8 cellular contexts compared by ENCODE assay signal in the genomic region with DNA sequence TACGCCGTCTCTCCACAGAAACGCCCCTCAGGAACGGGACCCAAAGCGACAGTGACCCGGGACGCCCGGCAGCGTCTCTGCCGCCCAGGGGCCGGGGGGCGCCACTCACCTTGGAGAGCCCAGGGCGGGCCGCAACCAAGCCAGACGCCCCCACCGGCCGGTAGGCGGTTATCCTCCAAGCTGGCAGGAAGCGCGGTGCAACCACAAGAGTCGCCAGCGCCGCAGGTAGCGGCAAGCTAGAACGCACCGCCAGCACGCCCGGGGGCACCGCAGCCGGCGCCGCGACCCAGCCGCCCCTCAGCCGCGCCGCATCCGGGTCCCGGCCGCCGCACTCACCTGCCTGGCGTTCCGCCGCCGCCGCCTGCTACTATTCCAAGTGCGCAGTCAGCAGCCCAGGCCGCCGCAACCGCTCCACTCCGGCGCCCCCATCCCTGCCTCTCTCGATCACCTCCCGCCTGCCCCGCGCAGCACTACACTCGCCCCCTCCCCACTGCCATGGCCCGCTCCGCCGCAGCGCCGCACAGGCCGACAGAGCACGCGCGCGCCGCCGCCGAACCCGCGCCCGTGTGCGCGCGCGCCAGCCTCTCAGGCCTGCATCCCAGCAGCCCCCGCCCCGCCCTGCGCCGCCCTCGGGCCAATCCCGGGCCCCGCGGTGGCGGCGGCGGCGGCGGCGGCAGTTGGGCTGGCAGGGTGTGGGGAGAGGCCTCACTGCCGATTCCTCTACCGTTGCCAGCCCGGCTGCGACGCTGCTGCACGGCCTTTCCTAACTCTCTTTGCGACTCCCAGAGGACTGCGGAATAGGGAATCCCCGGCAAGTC. TPM values are rescaled to one million over a fixed set of nuclear protein-coding genes. Genes with fewer than 3 reads are reported as not detected.
DNase-seq lines count a peak whose midpoint lies in the region; ATAC-seq and TF ChIP-seq lines count a peak whose summit lies in the region.

Gene PIK3CB (minus strand): TSS at position 570 of the 818 bp plus-strand sequence. CDS start 75,585 bp downstream, outside the sequence.

- peak; percentile 34 to 62 (median 60) for TF ChIP-seq POLR2A in spleen (IDR thresholded peaks at IDR 0.05)

- H3K9me3 ChIP-seq in spleen = no peaks in the 10 kb centered on the region

- H3K4me3 ChIP-seq in spleen = peak within 1 kb of the TSS; percentile 62 to 95 (median 92)

- 0% methylated on average over 46 to 100 of the region's 100 CpGs for WGBS in spleen, 5 donors

- ATAC-seq in GM18520 (IDR thresholded peaks at IDR 0.05; ENCODE audit: unreplicated experiment) = peak; percentile 90
- peak; percentile 91 for ATAC-seq in HG03064 (IDR thresholded peaks at IDR 0.05; ENCODE audit: low read depth, unreplicated experiment)

- H3K27ac ChIP-seq in VCaP = peak within 1 kb of the TSS; percentile 93
- H3K27ac ChIP-seq in spleen = peak within 1 kb of the TSS; percentile 81 to 97 (median 91)

- in situ Hi-C loops in T47D (cut with HindIII; ENCODE audit: low pct_unique_long_range_greater_than_20kb, low sequenced_read_pairs) = no loop called here

- H3K27me3 ChIP-seq in spleen (replicated peaks in 1 of 7) = no peaks in the 10 kb centered on the region

- peak; percentile 78 for DNase-seq in A172 (ENCODE audit: low spot score)
- DNase-seq in NCI-H2171 (lab: John Stamatoyannopoulos, UW) = peak; percentile 91
- DNase-seq in T47D (ENCODE audit: low read depth in 1 of 2, low spot score in 1 of 2) = peak; percentile 89 to 95
- DNase-seq in iPS-NIHi7 (ENCODE audit: extremely low spot score) = peak; percentile 93
- peak; percentile 98 for DNase-seq in spleen

- intact Hi-C loops in spleen (cut with DNase I; ENCODE audit: low total_unique reads) = no loop called here

- H3K36me3 ChIP-seq in spleen = no peaks in the 10 kb centered on the region

- peak; percentile 55 for TF ChIP-seq CTCF in VCaP (conservative IDR thresholded peaks at IDR 0.05)
- TF ChIP-seq CTCF in spleen (IDR thresholded peaks at IDR 0.05 in 8 of 11, conservative IDR thresholded peaks at IDR 0.05 in 3 of 11) = peak in 8 of 11 experiments; percentile 4 to 47 (median 38)

- H3K4me1 ChIP-seq in spleen = peaks cover 7 to 45% (median 27%) of the 10 kb centered on the region in 6 donors

RNA-seq across cellular contexts. Expression of gene PIK3CB, which starts in this region (rescaled TPM):
- total RNA-seq in A172 (2014; rRNA removed; shearing (Covaris generic)) = 11.6 and 12.1 TPM in 2 replicates
- 10 to 100 TPM; 25.8 to 43.8 (median 37.9) TPM for total RNA-seq in spleen
- polyA plus RNA-seq in spleen = 1 to 10 TPM; 4.6 to 9.1 (median 5.1) TPM

Comparison
In these comparisons a context has a peak if more than half of its experiments do, and no peak if none do; other contexts are left out.
1. Peak in every context shown above with its lines: DNase-seq, ATAC-seq, H3K4me3 ChIP-seq and H3K27ac ChIP-seq.